ENCODE assay signal across 10 cellular contexts in genomic region chr6:83861077-83861476, GRCh38. TPM values are rescaled to one million over a fixed set of nuclear protein-coding genes. Genes with fewer than 3 reads are reported as not detected.
DNase-seq lines count a peak whose midpoint lies in the region; ATAC-seq and TF ChIP-seq lines count a peak whose summit lies in the region.
"Had no signal": no experiment of that assay in that cellular context is flagged by ENCODE, and none has a peak within 500 bp of the region (broad histone marks: within the 10 kb centered on the region; RNA-seq: fewer than 3 reads in every experiment).

No MANE protein-coding gene starts in this region.

- CTCF ChIA-PET in CD8-positive, alpha-beta T cell (lab: Charles Lee), result interaction anchor here (1.5 kb wide), 1 partner anchor 12 kb away, joined by 3 read pairs; no protein-coding TSS in a partner anchor
- CTCF ChIA-PET in activated CD8-positive, alpha-beta T cell treated with anti-CD3 and anti-CD28 coated beads, Interleukin-2, amount 10 ng/mL, durations not matched to agents 7 days and 5 days (lab: Charles Lee), result interaction anchor here (2.2 kb wide), 1 partner anchor 367 kb away, joined by 16 read pairs; the partner anchor contains the start of gene CEP162

- H3K27ac Mint-ChIP-seq in CD8-positive, alpha-beta T cell, result no peak overlapping the region
- H3K27ac Mint-ChIP-seq in activated CD8-positive, alpha-beta T cell treated with anti-CD3 and anti-CD28 coated beads, Interleukin-2, amount 10 ng/mL, durations not matched to agents 7 days and 5 days, result no peak overlapping the region
- peak overlapping the region in 5 of 10 donors; percentile 10 to 96 (median 95) for H3K27ac Mint-ChIP-seq in naive thymus-derived CD8-positive, alpha-beta T cell

- H3K36me3 ChIP-seq in CD8-positive, alpha-beta T cell (ENCODE audit: insufficient read depth, low read length), result peaks cover 6% of the 10 kb centered on the region
- H3K36me3 ChIP-seq in HUES64 (ENCODE audit: insufficient read depth, low read length), result peaks cover 20% of the 10 kb centered on the region

- peaks cover 28% of the 10 kb centered on the region for H3K36me3 Mint-ChIP-seq in CD8-positive, alpha-beta T cell
- peaks cover 20% of the 10 kb centered on the region for H3K36me3 Mint-ChIP-seq in activated CD8-positive, alpha-beta T cell treated with anti-CD3 and anti-CD28 coated beads, Interleukin-2, amount 10 ng/mL, durations not matched to agents 7 days and 5 days (ENCODE audit: low read depth)
- peaks cover 14 to 22% (median 21%) of the 10 kb centered on the region in 3 donors for H3K36me3 Mint-ChIP-seq in naive thymus-derived CD8-positive, alpha-beta T cell

- TF ChIP-seq CTCF in CD8-positive, alpha-beta T cell (IDR thresholded peaks at IDR 0.05), result no peak

- H3K27ac ChIP-seq in CD8-positive, alpha-beta T cell (ENCODE audit: low read depth, low read length), result no peak overlapping the region
- H3K27ac ChIP-seq in HUES64 (ENCODE audit: low read depth, low read length), result no peak overlapping the region

- POLR2A ChIA-PET in CD8-positive, alpha-beta T cell (lab: Charles Lee), result no interaction called here
- POLR2A ChIA-PET in activated CD8-positive, alpha-beta T cell treated with anti-CD3 and anti-CD28 coated beads, Interleukin-2, amount 10 ng/mL, durations not matched to agents 7 days and 5 days (lab: Charles Lee), result no interaction called here
- POLR2A ChIA-PET in naive thymus-derived CD8-positive, alpha-beta T cell (lab: Charles Lee), result no interaction called here

- H3K4me1 Mint-ChIP-seq in CD8-positive, alpha-beta T cell (ENCODE audit: low read depth), result peaks cover 43% of the 10 kb centered on the region
- H3K4me1 Mint-ChIP-seq in activated CD8-positive, alpha-beta T cell treated with anti-CD3 and anti-CD28 coated beads, Interleukin-2, amount 10 ng/mL, durations not matched to agents 7 days and 5 days (ENCODE audit: low read depth), result peaks cover 23% of the 10 kb centered on the region
- H3K4me1 Mint-ChIP-seq in naive thymus-derived CD8-positive, alpha-beta T cell, result peaks cover 26 to 63% (median 40%) of the 10 kb centered on the region in 4 donors

- intact Hi-C loops in CD8-positive, alpha-beta T cell (cut with DNase I, micrococcal nuclease), result loop anchor here in 1 of 2 experiments (2.0 to 10.0 kb wide), 4 partner anchors 668 to 1814 kb away; partner anchors contain the start of genes DOP1A, PGM3, RWDD2A and SNX14

- H3K4me3 ChIP-seq in CD8-positive, alpha-beta T cell (ENCODE audit: low read depth, low read length), result no peak overlapping the region
- H3K4me3 ChIP-seq in HUES64 (ENCODE audit: low read length), result peak overlapping the region; percentile 90; the same call in 1 of the 2 replicates

- ATAC-seq in CD8-positive, alpha-beta T cell, result no peak
- ATAC-seq in activated CD8-positive, alpha-beta T cell treated with anti-CD3 and anti-CD28 coated beads, Interleukin-2, amount 10 ng/mL, durations not matched to agents 7 days and 5 days, result no peak
- no peak for ATAC-seq in naive thymus-derived CD8-positive, alpha-beta T cell
- ATAC-seq in HG03521 (IDR thresholded peaks at IDR 0.05; ENCODE audit: unreplicated experiment), result no peak
- ATAC-seq in GM19035 (IDR thresholded peaks at IDR 0.05; ENCODE audit: unreplicated experiment), result no peak

- no peak overlapping the region for H3K9ac ChIP-seq in HUES64 (ENCODE audit: low read depth, low read length)

- no peaks in the 10 kb centered on the region for H3K27me3 ChIP-seq in CD8-positive, alpha-beta T cell (ENCODE audit: insufficient read depth, low read length)
- H3K27me3 ChIP-seq in HUES64 (ENCODE audit: insufficient read depth, low read length), result peaks cover 23% of the 10 kb centered on the region

- H3K4me3 Mint-ChIP-seq in CD8-positive, alpha-beta T cell, result peak overlapping the region; percentile 95
- peak overlapping the region; percentile 99 for H3K4me3 Mint-ChIP-seq in activated CD8-positive, alpha-beta T cell treated with anti-CD3 and anti-CD28 coated beads, Interleukin-2, amount 10 ng/mL, durations not matched to agents 7 days and 5 days
- peak overlapping the region; percentile 91 to 99 (median 98) for H3K4me3 Mint-ChIP-seq in naive thymus-derived CD8-positive, alpha-beta T cell

- peaks cover 18% of the 10 kb centered on the region for H3K4me1 ChIP-seq in CD8-positive, alpha-beta T cell (ENCODE audit: insufficient read depth, low read length)
- H3K4me1 ChIP-seq in HUES64 (ENCODE audit: insufficient read depth, low read length), result peaks cover 6% of the 10 kb centered on the region

- WGBS in HUES64, result 83% methylated on average over 3 of the region's 3 CpGs

- no peaks in the 10 kb centered on the region for H3K9me3 Mint-ChIP-seq in CD8-positive, alpha-beta T cell
- H3K9me3 Mint-ChIP-seq in activated CD8-positive, alpha-beta T cell treated with anti-CD3 and anti-CD28 coated beads, Interleukin-2, amount 10 ng/mL, durations not matched to agents 7 days and 5 days (ENCODE audit: insufficient read depth), result no peaks in the 10 kb centered on the region
- peaks cover 0 to 4% (median 0%) of the 10 kb centered on the region in 9 donors for H3K9me3 Mint-ChIP-seq in naive thymus-derived CD8-positive, alpha-beta T cell

- H3K27me3 Mint-ChIP-seq in CD8-positive, alpha-beta T cell (ENCODE audit: low read depth), result no peaks in the 10 kb centered on the region
- peaks cover 3% of the 10 kb centered on the region for H3K27me3 Mint-ChIP-seq in activated CD8-positive, alpha-beta T cell treated with anti-CD3 and anti-CD28 coated beads, Interleukin-2, amount 10 ng/mL, durations not matched to agents 7 days and 5 days (ENCODE audit: low read depth)
- H3K27me3 Mint-ChIP-seq in naive thymus-derived CD8-positive, alpha-beta T cell, result peaks cover 0 to under 1% (median 0%) of the 10 kb centered on the region in 5 donors

- H3K9me3 ChIP-seq in CD8-positive, alpha-beta T cell (ENCODE audit: low read length), result no peaks in the 10 kb centered on the region
- no peaks in the 10 kb centered on the region for H3K9me3 ChIP-seq in HUES64 (ENCODE audit: insufficient read depth, low read depth, low read length)

- no peak for DNase-seq in CD8-positive, alpha-beta T cell
- DNase-seq in activated CD8-positive, alpha-beta T cell treated with anti-CD3 and anti-CD28 coated beads, Interleukin-2, amount 10 ng/mL, durations not matched to agents 7 days and 5 days, result no peak
- DNase-seq in naive thymus-derived CD8-positive, alpha-beta T cell, result no peak
- no peak for DNase-seq in NCI-H2196 (lab: John Stamatoyannopoulos, UW; ENCODE audit: unreplicated experiment)
- no peak for DNase-seq in A172 (ENCODE audit: low spot score)
- DNase-seq: NCI-H1048 had no signal

RNA-seq across cellular contexts. Expression of gene CYB5R4, which starts 1.6 kb away (rescaled TPM):
- total RNA-seq in CD8-positive, alpha-beta T cell, result 10 to 100 TPM; 15.9 to 17.7 TPM
- 10.8 TPM for polyA plus RNA-seq in HUES64 (2013, experiment 1 of 2)
- 13.3 TPM for polyA plus RNA-seq in HUES64 (2013, experiment 2 of 2)
- total RNA-seq in activated CD8-positive, alpha-beta T cell treated with anti-CD3 and anti-CD28 coated beads, Interleukin-2, amount 10 ng/mL, durations not matched to agents 7 days and 5 days, result 10 to 100 TPM; 29.2 to 30.8 TPM
- 10 to 100 TPM; 17.2 to 20.8 TPM for total RNA-seq in naive thymus-derived CD8-positive, alpha-beta T cell
- polyA plus RNA-seq in naive thymus-derived CD8-positive, alpha-beta T cell, result 10 to 100 TPM; 23.4 to 32.5 (median 26.2) TPM
- total RNA-seq in A172 (2014; rRNA removed; shearing (Covaris generic)), result 30.5 and 35.0 TPM in 2 replicates

RNA-seq across cellular contexts. Expression of gene RIPPLY2, which starts 7.9 kb away (rescaled TPM):
- total RNA-seq in CD8-positive, alpha-beta T cell, result not detected
- 0.05 TPM for polyA plus RNA-seq in HUES64 (2013, experiment 1 of 2)
- polyA plus RNA-seq in HUES64 (2013, experiment 2 of 2), result 0.76 TPM
- total RNA-seq in activated CD8-positive, alpha-beta T cell treated with anti-CD3 and anti-CD28 coated beads, Interleukin-2, amount 10 ng/mL, durations not matched to agents 7 days and 5 days, result not detected
- not detected for total RNA-seq in naive thymus-derived CD8-positive, alpha-beta T cell
- polyA plus RNA-seq in naive thymus-derived CD8-positive, alpha-beta T cell, result not detected
- not detected in 2 replicates for total RNA-seq in A172 (2014; rRNA removed; shearing (Covaris generic))
- total RNA-seq: omental fat pad had no signal
